In the genomic region with DNA sequence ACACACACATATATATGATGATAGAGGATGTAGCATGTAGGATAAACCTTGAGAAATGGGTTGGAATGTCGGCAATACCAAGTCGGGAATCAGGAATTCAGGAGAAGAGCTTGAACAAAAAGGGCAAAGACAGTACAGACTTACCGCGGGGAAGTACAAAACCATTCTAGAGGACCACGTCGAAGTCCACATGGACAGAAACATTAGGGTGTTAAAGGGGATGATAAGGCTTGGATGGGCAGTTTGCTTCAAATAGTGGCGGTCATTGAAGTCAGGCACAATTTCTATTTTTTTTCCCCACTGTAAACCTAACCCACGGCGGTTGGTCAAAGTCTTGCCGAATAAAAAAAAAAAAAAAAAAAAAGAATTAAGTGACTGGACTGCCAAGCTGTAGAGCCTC, we compare ENCODE assay signal across 8 cellular contexts. TPM values are rescaled to one million over a fixed set of nuclear protein-coding genes. Genes with fewer than 3 reads are reported as not detected.
A peak's percentile ranks its signal among the peaks of the same experiment; 100 is the strongest.
DNase-seq lines count a peak whose midpoint lies in the region.

No MANE protein-coding gene starts in this region.

- peaks cover 39% of the 10 kb centered on the region for H3K4me1 Mint-ChIP-seq in activated CD4-positive, alpha-beta T cell treated with anti-CD3 and anti-CD28 coated beads, Interleukin-2, amount 10 ng/mL, durations not matched to agents 24 days and 14 days
- H3K4me1 Mint-ChIP-seq in activated CD4-positive, alpha-beta memory T cell treated with anti-CD3 and anti-CD28 coated beads for 36 hours (ENCODE audit: low read depth) = peaks cover 37% of the 10 kb centered on the region

- intact Hi-C loops in activated CD4-positive, alpha-beta T cell treated with anti-CD3 and anti-CD28 coated beads, Interleukin-2, amount 10 ng/mL, durations not matched to agents 24 days and 14 days (cut with micrococcal nuclease) = loop anchor here (2.0 to 10.0 kb wide), 3 partner anchors 72 to 1680 kb away; partner anchors contain the start of genes ASF1A and GOPC
- intact Hi-C loops in activated CD4-positive, alpha-beta memory T cell treated with anti-CD3 and anti-CD28 coated beads for 36 hours (cut with micrococcal nuclease) = loop anchor here (2.0 kb wide), 2 partner anchors 126 to 192 kb away; partner anchors contain the start of gene DCBLD1

- peak overlapping the region in 3 of 5 donors; percentile 63 to 77 (median 73) for H3K9ac ChIP-seq in subcutaneous abdominal adipose tissue (ENCODE audit: low read length in 5 of 5)

- H3K27me3 ChIP-seq in subcutaneous abdominal adipose tissue (ENCODE audit: control insufficient read depth in 5 of 5, insufficient read depth in 4 of 5, low read length in 5 of 5) = no peaks in the 10 kb centered on the region

- no peaks in the 10 kb centered on the region for H3K9me3 Mint-ChIP-seq in activated CD4-positive, alpha-beta T cell treated with anti-CD3 and anti-CD28 coated beads, Interleukin-2, amount 10 ng/mL, durations not matched to agents 24 days and 14 days
- H3K9me3 Mint-ChIP-seq in activated CD4-positive, alpha-beta memory T cell treated with anti-CD3 and anti-CD28 coated beads for 36 hours = no peaks in the 10 kb centered on the region

- POLR2A ChIA-PET in activated CD4-positive, alpha-beta memory T cell treated with anti-CD3 and anti-CD28 coated beads for 36 hours (lab: Charles Lee) = interaction anchor here (1.8 kb wide), 1 partner anchor 72 kb away, joined by 4 read pairs; the partner anchor contains the start of gene GOPC

- H3K9me3 ChIP-seq in iPS-18c (ENCODE audit: control insufficient read depth, insufficient read depth, low read length) (peaks cover 3% of the 10 kb centered on the region), subcutaneous abdominal adipose tissue (ENCODE audit: control insufficient read depth in 5 of 5, low read length in 5 of 5) (no peaks in the 10 kb centered on the region)

- peak overlapping the region; percentile 66 for H3K4me3 ChIP-seq in iPS-18c (ENCODE audit: insufficient read depth, low read depth, low read length)
- H3K4me3 ChIP-seq in subcutaneous abdominal adipose tissue (ENCODE audit: low read depth in 1 of 5, low read length in 5 of 5) = peak overlapping the region; percentile 74 to 86 (median 77)

- H3K27ac ChIP-seq in subcutaneous abdominal adipose tissue (ENCODE audit: low read depth, low read length) = peak overlapping the region; percentile 22

- H3K4me1 ChIP-seq in subcutaneous abdominal adipose tissue (ENCODE audit: control insufficient read depth in 5 of 5, insufficient read depth in 5 of 5, low read length in 5 of 5) = peaks cover 0 to 39% (median 36%) of the 10 kb centered on the region in 5 donors

- no peaks in the 10 kb centered on the region for H3K36me3 ChIP-seq in subcutaneous abdominal adipose tissue (ENCODE audit: control insufficient read depth in 5 of 5, insufficient read depth in 5 of 5, low read length in 5 of 5)

- H3K36me3 Mint-ChIP-seq in activated CD4-positive, alpha-beta T cell treated with anti-CD3 and anti-CD28 coated beads, Interleukin-2, amount 10 ng/mL, durations not matched to agents 24 days and 14 days (ENCODE audit: low read depth) = peaks cover 18% of the 10 kb centered on the region
- H3K36me3 Mint-ChIP-seq in activated CD4-positive, alpha-beta memory T cell treated with anti-CD3 and anti-CD28 coated beads for 36 hours = peaks cover 9% of the 10 kb centered on the region

- CTCF ChIA-PET in activated CD4-positive, alpha-beta memory T cell treated with anti-CD3 and anti-CD28 coated beads for 36 hours (lab: Charles Lee) = no interaction called here

- H3K27me3 Mint-ChIP-seq in activated CD4-positive, alpha-beta T cell treated with anti-CD3 and anti-CD28 coated beads, Interleukin-2, amount 10 ng/mL, durations not matched to agents 24 days and 14 days = no peaks in the 10 kb centered on the region
- no peaks in the 10 kb centered on the region for H3K27me3 Mint-ChIP-seq in activated CD4-positive, alpha-beta memory T cell treated with anti-CD3 and anti-CD28 coated beads for 36 hours

- DNase-seq in activated CD4-positive, alpha-beta T cell treated with anti-CD3 and anti-CD28 coated beads, Interleukin-2, amount 10 ng/mL, durations not matched to agents 24 days and 14 days = no peak
- no peak for DNase-seq in activated CD4-positive, alpha-beta T cell treated with anti-CD3 and anti-CD28 coated beads for 4 hours
- no peak for DNase-seq in activated CD4-positive, alpha-beta memory T cell treated with anti-CD3 and anti-CD28 coated beads for 36 hours
- DNase-seq in RPMI8226 (no peak), cerebellum (ENCODE audit: low spot score) (no peak)
- DNase-seq in activated effector memory CD4-positive, alpha-beta T cell treated with anti-CD3 and anti-CD28 coated beads, Interleukin-2, amount 50 U/mL, for 16 hours = no peak

- peak overlapping the region; percentile 89 for H3K4me3 Mint-ChIP-seq in activated CD4-positive, alpha-beta T cell treated with anti-CD3 and anti-CD28 coated beads, Interleukin-2, amount 10 ng/mL, durations not matched to agents 24 days and 14 days
- H3K4me3 Mint-ChIP-seq in activated CD4-positive, alpha-beta memory T cell treated with anti-CD3 and anti-CD28 coated beads for 36 hours = peak overlapping the region; percentile 95

- H3K27ac Mint-ChIP-seq in activated CD4-positive, alpha-beta T cell treated with anti-CD3 and anti-CD28 coated beads, Interleukin-2, amount 10 ng/mL, durations not matched to agents 24 days and 14 days = peak overlapping the region; percentile 93
- H3K27ac Mint-ChIP-seq in activated CD4-positive, alpha-beta memory T cell treated with anti-CD3 and anti-CD28 coated beads for 36 hours = peak overlapping the region; percentile 18

RNA-seq across cellular contexts. Expression of gene NUS1, which starts 0.8 kb away (rescaled TPM):
- 49.6 and 49.7 TPM in 2 replicates for total RNA-seq in activated CD4-positive, alpha-beta T cell treated with anti-CD3 and anti-CD28 coated beads, Interleukin-2, amount 10 ng/mL, durations not matched to agents 24 days and 14 days
- total RNA-seq in activated CD4-positive, alpha-beta memory T cell treated with anti-CD3 and anti-CD28 coated beads for 36 hours = 10 to 100 TPM; 33.6 to 33.9 TPM
- total RNA-seq in cerebellum = 28.5 TPM
